9 cellular contexts compared by ENCODE assay signal in genomic region chr12:108724054-108724889, GRCh38. TPM values are rescaled to one million over a fixed set of nuclear protein-coding genes. Genes with fewer than 3 reads are reported as not detected.
DNase-seq lines count a peak whose midpoint lies in the region; ATAC-seq and TF ChIP-seq lines count a peak whose summit lies in the region.
"Had no signal": no experiment of that assay in that cellular context is flagged by ENCODE, and none has a peak within 500 bp of the region (broad histone marks: within the 10 kb centered on the region; RNA-seq: fewer than 3 reads in every experiment).

No MANE protein-coding gene starts in this region.

- intact Hi-C loops in dendritic cell treated with granulocyte-macrophage colony-stimulating factor and Interleukin-4, amounts not matched to agents 40 ng/mL and 50 ng/mL, for 4 days (cut with micrococcal nuclease) = loop anchor here (5.0 kb wide), 2 partner anchors 37 to 57 kb away; no protein-coding TSS in a partner anchor

- H3K27ac Mint-ChIP-seq in dendritic cell treated with granulocyte-macrophage colony-stimulating factor and Interleukin-4, amounts not matched to agents 40 ng/mL and 50 ng/mL, for 4 days = peak overlapping the region; percentile 88
- peak overlapping the region; percentile 80 to 88 (median 83) for H3K27ac Mint-ChIP-seq in nephron

- no peak for TF ChIP-seq CTCF in nephron (IDR thresholded peaks at IDR 0.05; ENCODE audit: unreplicated experiment in 3 of 3)

- peak; percentile 70 for DNase-seq in Daoy (ENCODE audit: low read depth)
- peak; percentile 60 for DNase-seq in NCI-H69 (lab: John Stamatoyannopoulos, UW)
- no peak for DNase-seq in NCI-H2196 treated with DMSO at 0.1 percent for 48 hours (lab: John Stamatoyannopoulos, UW; ENCODE audit: unreplicated experiment)
- DNase-seq in SHP77 (lab: John Stamatoyannopoulos, UW) = no peak
- DNase-seq in NCI-H345 (lab: John Stamatoyannopoulos, UW) = no peak
- DNase-seq: stimulated activated naive CD4-positive, alpha-beta T cell had no signal

- H3K4me1 Mint-ChIP-seq in dendritic cell treated with granulocyte-macrophage colony-stimulating factor and Interleukin-4, amounts not matched to agents 40 ng/mL and 50 ng/mL, for 4 days (ENCODE audit: low read depth) = peaks cover 84% of the 10 kb centered on the region
- peaks cover 79% of the 10 kb centered on the region for H3K4me1 Mint-ChIP-seq in nephron

- no peaks in the 10 kb centered on the region for H3K27me3 Mint-ChIP-seq in dendritic cell treated with granulocyte-macrophage colony-stimulating factor and Interleukin-4, amounts not matched to agents 40 ng/mL and 50 ng/mL, for 4 days
- no peaks in the 10 kb centered on the region for H3K27me3 Mint-ChIP-seq in nephron (ENCODE audit: low read depth)

- H3K4me3 Mint-ChIP-seq in dendritic cell treated with granulocyte-macrophage colony-stimulating factor and Interleukin-4, amounts not matched to agents 40 ng/mL and 50 ng/mL, for 4 days = no peak overlapping the region
- H3K4me3 Mint-ChIP-seq in nephron = peak overlapping the region in 1 of 3 experiments; percentile 54

- ATAC-seq in GM21529 (IDR thresholded peaks at IDR 0.05; ENCODE audit: unreplicated experiment) = no peak

- H3K9me3 Mint-ChIP-seq in dendritic cell treated with granulocyte-macrophage colony-stimulating factor and Interleukin-4, amounts not matched to agents 40 ng/mL and 50 ng/mL, for 4 days = no peaks in the 10 kb centered on the region
- no peaks in the 10 kb centered on the region for H3K9me3 Mint-ChIP-seq in nephron

- peaks cover 18% of the 10 kb centered on the region for H3K36me3 Mint-ChIP-seq in dendritic cell treated with granulocyte-macrophage colony-stimulating factor and Interleukin-4, amounts not matched to agents 40 ng/mL and 50 ng/mL, for 4 days (ENCODE audit: low read depth)
- H3K36me3 Mint-ChIP-seq in nephron (ENCODE audit: low read depth) = no peaks in the 10 kb centered on the region

RNA-seq across cellular contexts. Expression of gene CORO1C, which starts 7.0 kb away (rescaled TPM):
- 65.4 and 136 TPM in 2 replicates for total RNA-seq in Daoy (2014; rRNA removed; shearing (Covaris generic))

Comparison
In these comparisons a context has a peak if more than half of its experiments do, and no peak if none do; other contexts are left out.
1. DNase-seq: peak in Daoy (single experiment) and NCI-H69 (single experiment); none in NCI-H2196 treated with DMSO at 0.1 percent for 48 hours (single experiment), SHP77 (0 of 2) and NCI-H345 (single experiment).